Comparison of ENCODE assay signal across 8 cellular contexts in the genomic region with DNA sequence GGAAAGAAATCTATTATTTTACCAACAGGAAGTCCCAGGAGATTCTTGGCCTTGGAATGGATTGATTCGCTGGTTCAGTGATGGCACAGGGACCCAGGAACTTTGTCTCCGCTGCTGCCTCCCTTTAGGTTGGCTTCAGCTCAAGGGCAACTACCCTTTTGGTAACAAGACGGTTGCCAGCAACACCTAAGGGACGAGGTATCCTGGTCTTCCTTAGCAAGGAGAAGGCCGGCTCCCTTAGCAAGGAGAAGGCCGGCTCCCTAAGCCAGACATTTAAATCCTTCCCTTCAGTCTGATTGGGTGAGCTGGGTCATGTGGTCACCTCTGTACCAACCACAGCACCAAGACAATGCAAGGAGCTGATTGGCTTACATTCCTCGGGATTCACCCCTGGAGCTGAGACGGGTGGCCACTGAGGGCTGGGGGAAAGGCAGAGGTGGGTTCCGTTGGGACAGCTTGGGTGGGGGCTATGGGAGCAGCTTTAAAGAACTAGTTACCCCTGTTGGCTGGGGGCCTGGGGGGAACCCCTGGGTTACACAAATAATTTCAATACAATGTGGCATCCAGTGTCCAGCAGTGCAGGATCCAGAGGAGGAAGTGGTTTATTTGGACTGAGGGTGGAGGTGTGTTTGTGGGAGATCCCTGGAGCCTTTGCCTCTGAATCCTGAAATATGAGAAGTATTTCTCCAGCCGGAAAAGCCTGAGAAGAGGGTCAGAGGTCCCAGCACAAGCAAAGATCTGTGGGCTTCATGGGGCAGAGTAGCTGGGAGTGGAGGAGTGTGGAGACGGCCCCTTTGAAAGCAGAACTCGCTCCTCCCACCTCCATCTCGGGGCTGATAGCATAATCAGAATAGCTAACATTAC. TPM values are rescaled to one million over a fixed set of nuclear protein-coding genes. Genes with fewer than 3 reads are reported as not detected.
A peak's percentile ranks its signal among the peaks of the same experiment; 100 is the strongest.
DNase-seq lines count a peak whose midpoint lies in the region; ATAC-seq and TF ChIP-seq lines count a peak whose summit lies in the region.

No MANE protein-coding gene starts in this region.

- no peak overlapping the region for H3K4me3 ChIP-seq in fibroblast of lung (replicated peaks in 1 of 4; ENCODE audit: control extremely low read depth in 1 of 4, insufficient read depth in 1 of 4, low read depth in 3 of 4, low read length in 4 of 4)
- no peak overlapping the region for H3K4me3 ChIP-seq in prostate gland

- peaks cover 21% of the 10 kb centered on the region for H3K4me1 ChIP-seq in fibroblast of lung (ENCODE audit: control insufficient read depth, extremely low read depth, insufficient read depth, low read length)
- no peaks in the 10 kb centered on the region for H3K4me1 ChIP-seq in prostate gland (replicated peaks)

- no peak overlapping the region for H3K4me2 ChIP-seq in fibroblast of lung (ENCODE audit: extremely low read depth, insufficient read depth, low read length)

- H2AFZ ChIP-seq in fibroblast of lung (ENCODE audit: low read length), result peak overlapping the region; percentile 41

- intact Hi-C loops in prostate gland (cut with DNase I), result no loop called here

- H3K27ac ChIP-seq in fibroblast of lung (ENCODE audit: insufficient read depth, low read length) (peak overlapping the region; percentile 46), prostate gland (peak overlapping the region; percentile 21 to 22)

- H3K79me2 ChIP-seq in fibroblast of lung (ENCODE audit: control insufficient read depth, insufficient read depth, low read length), result no peaks in the 10 kb centered on the region

- in situ Hi-C loops in G401 (cut with HindIII; ENCODE audit: low sequenced_read_pairs), result no loop called here

- H4K20me1 ChIP-seq in fibroblast of lung (ENCODE audit: control insufficient read depth, extremely low read depth, insufficient read depth, low read length), result no peaks in the 10 kb centered on the region

- no peaks in the 10 kb centered on the region for H3K27me3 ChIP-seq in fibroblast of lung (ENCODE audit: control insufficient read depth, insufficient read depth, low read length)
- no peaks in the 10 kb centered on the region for H3K27me3 ChIP-seq in prostate gland (replicated peaks; ENCODE audit: insufficient read depth)

- 66% methylated on average over 13 of the region's 13 CpGs for WGBS in prostate gland

- peak; percentile 33 for DNase-seq in G401 (ENCODE audit: low spot score)
- DNase-seq in RPMI7951 (ENCODE audit: low read depth), result peak; percentile 96
- peak; percentile 76 to 84 for DNase-seq in fibroblast of lung (ENCODE audit: low read depth in 2 of 2)
- DNase-seq in prostate gland (ENCODE audit: low spot score), result no peak
- no peak for DNase-seq in NCI-H128 (lab: John Stamatoyannopoulos, UW; ENCODE audit: unreplicated experiment)
- no peak for DNase-seq in NCI-H187 treated with DMSO at 0.1 percent for 48 hours (lab: John Stamatoyannopoulos, UW)

- TF ChIP-seq CTCF in fibroblast of lung (conservative IDR thresholded peaks at IDR 0.05 in 1 of 2, IDR thresholded peaks at IDR 0.05 in 1 of 2; ENCODE audit: low read depth in 1 of 2, low read length in 2 of 2), result no peak
- TF ChIP-seq CTCF in prostate gland (IDR thresholded peaks at IDR 0.05), result no peak

- H3K36me3 ChIP-seq in fibroblast of lung (ENCODE audit: control insufficient read depth, insufficient read depth, low read length) (no peaks in the 10 kb centered on the region), prostate gland (no peaks in the 10 kb centered on the region)

- H3K9ac ChIP-seq in fibroblast of lung (ENCODE audit: insufficient read depth, low read length), result no peak overlapping the region

- H3K9me3 ChIP-seq in fibroblast of lung (ENCODE audit: control insufficient read depth, insufficient read depth, low read depth, low read length) (no peaks in the 10 kb centered on the region), prostate gland (no peaks in the 10 kb centered on the region)

- ATAC-seq in GM21381 (IDR thresholded peaks at IDR 0.05; ENCODE audit: unreplicated experiment) (no peak), GM18867 (IDR thresholded peaks at IDR 0.05; ENCODE audit: unreplicated experiment) (no peak)

- no peak for TF ChIP-seq POLR2A in prostate gland (IDR thresholded peaks at IDR 0.05)

RNA-seq across cellular contexts. Expression of a gene that starts 20.7 kb away (rescaled TPM):
- 111 and 171 TPM in 2 replicates for total RNA-seq in G401 (2014; rRNA removed; shearing (Covaris generic))
- total RNA-seq in RPMI7951 (2014; rRNA removed; shearing (Covaris generic)), result 680 and 835 TPM in 2 replicates
- total RNA-seq in fibroblast of lung (309 and 368 TPM in 2 replicates), prostate gland (100 to 1,000 TPM in 1 of 2 donors, 10 to 100 TPM in 1; 77.2 to 124 TPM)
- polyA plus RNA-seq in fibroblast of lung, result 310 and 494 TPM in 2 replicates
- 243 and 393 TPM in 2 replicates for polyA plus RNA-seq in fibroblast of lung (2012)
- polyA minus RNA-seq in fibroblast of lung (ENCODE audit: low replicate concordance), result 29.9 and 44.7 TPM in 2 replicates

Comparison
In these comparisons a context has a peak if more than half of its experiments do, and no peak if none do; other contexts are left out.
1. DNase-seq: peak in G401 (single experiment), RPMI7951 (single experiment) and fibroblast of lung (2 of 2); none in prostate gland (single experiment), NCI-H128 (single experiment) and NCI-H187 treated with DMSO at 0.1 percent for 48 hours (single experiment).